Comparison of ENCODE assay signal across 24 cellular contexts in genomic region chr7:123944395-123944794, GRCh38. TPM values are rescaled to one million over a fixed set of nuclear protein-coding genes. Genes with fewer than 3 reads are reported as not detected.
DNase-seq lines count a peak whose midpoint lies in the region; FAIRE-seq and TF ChIP-seq lines count a peak whose summit lies in the region.
"Had no signal": no experiment of that assay in that cellular context is flagged by ENCODE, and none has a peak within 500 bp of the region (broad histone marks: within the 10 kb centered on the region; RNA-seq: fewer than 3 reads in every experiment).

No MANE protein-coding gene starts in this region.

- H3K9me3 ChIP-seq in HEK293 (ENCODE audit: control insufficient read depth, insufficient read depth, low read depth, low read length) (no peaks in the 10 kb centered on the region), H1 (ENCODE audit: insufficient read depth in 2 of 2, low read depth in 1 of 2, low read length in 1 of 2) (no peaks in the 10 kb centered on the region), neural progenitor cell (ENCODE audit: low read depth) (no peaks in the 10 kb centered on the region)
- H3K9me3 ChIP-seq: BE2C had no signal

- CTCF ChIA-PET in HEK293 (lab: Yijun Ruan, JAX) (no interaction called here), H1 (lab: Charles Lee; ENCODE audit: partially characterized antibody) (no interaction called here)

- no peak overlapping the region for H3K14ac ChIP-seq in H1 (ENCODE audit: insufficient read length)

- H2BK120ac ChIP-seq in H1 (replicated peaks; ENCODE audit: low read depth, low read length): no peak overlapping the region

- H3K4me1 Mint-ChIP-seq in neural progenitor cell: peaks cover 21% of the 10 kb centered on the region

- H2BK12ac ChIP-seq in H1 (ENCODE audit: low read depth, low read length): no peak overlapping the region

- no peak overlapping the region for H3K4ac ChIP-seq in H1 (replicated peaks; ENCODE audit: insufficient read length, low read depth, low read length)

- H3K27me3 ChIP-seq in H1 (replicated peaks in 1 of 4; ENCODE audit: control insufficient read depth in 3 of 4, extremely low read depth in 1 of 4, insufficient read depth in 3 of 4, low read length in 3 of 4) (no peaks in the 10 kb centered on the region), neural progenitor cell (no peaks in the 10 kb centered on the region)

- no peak overlapping the region for H3K4me3 ChIP-seq in HEK293 (ENCODE audit: low read depth, low read length)
- H3K4me3 ChIP-seq in H1 (ENCODE audit: extremely low read depth in 1 of 4, insufficient read depth in 2 of 4, low read depth in 3 of 4, low read length in 4 of 4): no peak overlapping the region
- H3K4me3 ChIP-seq in neural progenitor cell: no peak overlapping the region

- H3K27me3 Mint-ChIP-seq in neural progenitor cell (ENCODE audit: insufficient read depth, low read depth): peaks cover 2% of the 10 kb centered on the region

- H3K4me2 ChIP-seq in H1 (ENCODE audit: insufficient read depth in 1 of 2, low read depth in 2 of 2, low read length in 2 of 2): no peak overlapping the region; a peak in 1 of 4 replicates
- peak overlapping the region; percentile 7 for H3K4me2 ChIP-seq in neural progenitor cell

- no peak overlapping the region for H2AFZ ChIP-seq in H1 (ENCODE audit: low read length)
- H2AFZ ChIP-seq in neural progenitor cell (replicated peaks): no peak overlapping the region

- H3K23me2 ChIP-seq in H1 (ENCODE audit: low read depth, low read length): no peaks in the 10 kb centered on the region

- H3K4me3 Mint-ChIP-seq in neural progenitor cell: no peak overlapping the region
- H3K4me3 Mint-ChIP-seq: CD8-positive, alpha-beta T cell had no signal

- H3K36me3 ChIP-seq in HEK293 (ENCODE audit: control insufficient read depth in 2 of 2, insufficient read depth in 1 of 2, low read length in 2 of 2) (no peaks in the 10 kb centered on the region), H1 (ENCODE audit: control insufficient read depth in 2 of 4, insufficient read depth in 4 of 4, low read length in 3 of 4) (no peaks in the 10 kb centered on the region), neural progenitor cell (no peaks in the 10 kb centered on the region)
- H3K36me3 ChIP-seq: BE2C had no signal

- H4K91ac ChIP-seq in H1 (replicated peaks; ENCODE audit: insufficient read length, low read length): no peak overlapping the region

- H3K23ac ChIP-seq in H1 (ENCODE audit: insufficient read length): no peak overlapping the region

- H3K9me3 Mint-ChIP-seq in neural progenitor cell: no peaks in the 10 kb centered on the region
- H3K9me3 Mint-ChIP-seq: CD8-positive, alpha-beta T cell had no signal

- no peak overlapping the region for H3K27ac ChIP-seq in HEK293 (ENCODE audit: extremely low read depth, low read depth, low read length)
- H3K27ac ChIP-seq in H1 (ENCODE audit: low read depth, low read length): no peak overlapping the region
- H3K27ac ChIP-seq in neural progenitor cell: no peak overlapping the region
- H3K27ac ChIP-seq: C4-2B had no signal

- peaks cover 7% of the 10 kb centered on the region for H3F3A ChIP-seq in neural progenitor cell (ENCODE audit: low read depth)

- no peaks in the 10 kb centered on the region for H3K79me1 ChIP-seq in H1 (ENCODE audit: low read depth, low read length)

- no peak overlapping the region for H2AK5ac ChIP-seq in H1 (ENCODE audit: low read depth, low read length)

- no peaks in the 10 kb centered on the region for H3K36me3 Mint-ChIP-seq in neural progenitor cell
- H3K36me3 Mint-ChIP-seq: CD8-positive, alpha-beta T cell had no signal

- H4K8ac ChIP-seq in H1 (ENCODE audit: extremely low read depth, insufficient read depth, low read length): no peak overlapping the region

- no peak for TF ChIP-seq POLR2A in H1 (IDR thresholded peaks at IDR 0.05; ENCODE audit: control extremely low read depth in 1 of 2, low read depth in 2 of 2, low read length in 2 of 2)

- no peak for TF ChIP-seq EP300 in H1 (IDR thresholded peaks at IDR 0.05; ENCODE audit: borderline replicate concordance in 1 of 2, low read depth in 2 of 2, low read length in 2 of 2)

- H2BK5ac ChIP-seq in H1 (ENCODE audit: low read depth, low read length): no peak overlapping the region

- no peak overlapping the region for H3K18ac ChIP-seq in H1 (ENCODE audit: extremely low read depth, low read length)

- no peak overlapping the region for H2BK20ac ChIP-seq in H1 (ENCODE audit: low read length)

- no peak overlapping the region for H3K27ac Mint-ChIP-seq in neural progenitor cell
- H3K27ac Mint-ChIP-seq: CD8-positive, alpha-beta T cell had no signal

- no peak overlapping the region for H2BK15ac ChIP-seq in H1 (ENCODE audit: low read length)

- POLR2A ChIA-PET in HEK293 (lab: Yijun Ruan, JAX) (no interaction called here), H1 (lab: Charles Lee; ENCODE audit: partially characterized antibody) (no interaction called here)

- FAIRE-seq in H1 (lab: Jason Lieb, UNC): no peak
- FAIRE-seq: D721Med, G401.6, GM12891, HepG2 had no signal

- WGBS in H1 (ENCODE audit: extremely low coverage in 1 of 2, insufficient coverage in 1 of 2, insufficient read length in 1 of 2, insufficient replicate concordance in 2 of 2, low coverage in 1 of 2, low lambda C conversion rate in 2 of 2, missing lambda C conversion rate in 1 of 2), 2 experiments: 0% methylated on average over 1 of the region's 1 CpG; no CpG with 5 or more reads in 1 of the 2 experiments

- no peaks in the 10 kb centered on the region for H3K79me2 ChIP-seq in H1 (ENCODE audit: control insufficient read depth in 1 of 2, insufficient read depth in 2 of 2, low read length in 2 of 2)
- no peaks in the 10 kb centered on the region for H3K79me2 ChIP-seq in neural progenitor cell (ENCODE audit: low read depth)

- no peak for TF ChIP-seq RAD21 in H1 (IDR thresholded peaks at IDR 0.05 in 1 of 2, conservative IDR thresholded peaks at IDR 0.05 in 1 of 2; ENCODE audit: low read depth in 2 of 2, low read length in 2 of 2)

- peak overlapping the region; percentile 61 for H4K5ac ChIP-seq in H1 (ENCODE audit: insufficient read length, low read depth, low read length)

- no peak overlapping the region for H3K56ac ChIP-seq in H1 (replicated peaks; ENCODE audit: insufficient read length, low read depth, low read length)

- no peaks in the 10 kb centered on the region for H3K4me1 ChIP-seq in HEK293 (ENCODE audit: control insufficient read depth, insufficient read depth, low read length)
- H3K4me1 ChIP-seq in H1 (replicated peaks in 1 of 4; ENCODE audit: control insufficient read depth in 3 of 4, insufficient read depth in 4 of 4, low read length in 3 of 4): peaks cover 2 to 17% (median 10%) of the 10 kb centered on the region in 4 experiments; a peak in 3 of 7 replicates
- H3K4me1 ChIP-seq in neural progenitor cell: peaks cover 35% of the 10 kb centered on the region
- H3K4me1 ChIP-seq: BE2C had no signal

- DNase-seq in NCI-H82 (lab: John Stamatoyannopoulos, UW): peak; percentile 27
- DNase-seq in NCI-H82 treated with DMSO at 0.1 percent for 48 hours (lab: John Stamatoyannopoulos, UW; ENCODE audit: unreplicated experiment): no peak
- DNase-seq in H1 (ENCODE audit: low read depth in 1 of 2, low spot score in 2 of 2): no peak
- DNase-seq in neural progenitor cell (ENCODE audit: low spot score): peak; percentile 37
- DNase-seq in CD1c-positive myeloid dendritic cell (ENCODE audit: extremely low spot score): no peak
- no peak for DNase-seq in HuH-7 (ENCODE audit: low spot score)
- DNase-seq in NCI-H1930 (lab: John Stamatoyannopoulos, UW): no peak
- DNase-seq: BE2C; CD8-positive, alpha-beta T cell; COR-L47; DMS153; DMS79 treated with DMSO at 0.1 percent for 48 hours; EL; GOT3; HCEC 1CT had no signal

- H4K20me1 ChIP-seq in H1 (replicated peaks in 1 of 2; ENCODE audit: control insufficient read depth in 1 of 2, insufficient read depth in 2 of 2, low read length in 2 of 2) (no peaks in the 10 kb centered on the region), neural progenitor cell (ENCODE audit: low read depth) (no peaks in the 10 kb centered on the region)

- no peak for TF ChIP-seq CTCF in HEK293 (tag by site-specific recombination; IDR thresholded peaks at IDR 0.05)
- no peak for TF ChIP-seq CTCF in H1 (IDR thresholded peaks at IDR 0.05; ENCODE audit: control extremely low read depth in 1 of 3, insufficient read depth in 1 of 3, low read depth in 1 of 3, low read length in 3 of 3)
- TF ChIP-seq CTCF in neural progenitor cell (IDR thresholded peaks at IDR 0.05): no peak

- H3K9ac ChIP-seq in H1 (replicated peaks in 1 of 4; ENCODE audit: extremely low read depth in 1 of 4, low read depth in 3 of 4, low read length in 3 of 4) (no peak overlapping the region), neural progenitor cell (no peak overlapping the region)

TF ChIP-seq in HEK293, 187 proteins besides CTCF, POLR2A, EP300 and RAD21:
- TF ChIP-seq ZNF121 (tag by site-specific recombination; IDR thresholded peaks at IDR 0.05): no peak
- no peak for TF ChIP-seq ZNF776 (tag by site-specific recombination; IDR thresholded peaks at IDR 0.05; ENCODE audit: borderline replicate concordance)
- peak; percentile 39; the same call in 1 of the 2 replicates for TF ChIP-seq ZNF335 (tag by site-specific recombination; conservative IDR thresholded peaks at IDR 0.05)

TF ChIP-seq in H1, 55 proteins besides CTCF, POLR2A, EP300 and RAD21:
- TF ChIP-seq KDM5A (IDR thresholded peaks at IDR 0.05; ENCODE audit: low read length): no peak

RNA-seq across cellular contexts. Expression of gene SPAM1, which starts 19.4 kb away (rescaled TPM):
- total RNA-seq in H1 (2021; fragmentation: NEBNext Ultra II Directional; extraction: Animal tissue kit (Norgen Biotek cat#: 25700)): not detected in 2 replicates
- polyA plus RNA-seq in H1 (2011; rRNA removed): not detected in 2 replicates
- polyA plus RNA-seq in H1 (2011; cell fraction: cytosol; rRNA removed): not detected
- polyA plus RNA-seq in H1 (2011; cell fraction: nucleus; rRNA removed): not detected
- not detected in 4 replicates for polyA plus RNA-seq in H1 (2012, experiment 1 of 2)
- polyA plus RNA-seq in H1 (2012, experiment 2 of 2): not detected
- polyA plus RNA-seq in H1 (2013, experiment 1 of 2): 0.08 TPM
- polyA plus RNA-seq in H1 (2013, experiment 2 of 2): 0.13 TPM
- polyA minus RNA-seq in H1 (2011; rRNA and poly(A)+ RNA removed): not detected in 2 replicates
- not detected for polyA minus RNA-seq in H1 (2011; cell fraction: cytosol; rRNA and poly(A)+ RNA removed)
- not detected for polyA minus RNA-seq in H1 (2011; cell fraction: nucleus; rRNA and poly(A)+ RNA removed)
- total RNA-seq in neural progenitor cell (ENCODE audit: low replicate concordance): not detected in 2 replicates
- total RNA-seq: A172; CD8-positive, alpha-beta T cell; HepG2; HT1080 had no signal
- polyA plus RNA-seq: AG04450, HepG2 had no signal

Comparison
In these comparisons a context has a peak if more than half of its experiments do, and no peak if none do; other contexts are left out.
1. DNase-seq: peak in NCI-H82 (single experiment) and neural progenitor cell (single experiment); none in NCI-H82 treated with DMSO at 0.1 percent for 48 hours (single experiment), H1 (0 of 2), CD1c-positive myeloid dendritic cell (single experiment), HuH-7 (single experiment) and NCI-H1930 (0 of 2).